In genomic region chr17:43576563-43577229, GRCh38 we compare ENCODE assay signal across 8 cellular contexts. TPM values are rescaled to one million over a fixed set of nuclear protein-coding genes. Genes with fewer than 3 reads are reported as not detected.
DNase-seq lines count a peak whose midpoint lies in the region; ATAC-seq and TF ChIP-seq lines count a peak whose summit lies in the region.

No MANE protein-coding gene starts in this region.

- H3K9ac ChIP-seq in parathyroid adenoma, result no peak overlapping the region

- H3K27ac ChIP-seq in SJSA1, result no peak overlapping the region
- no peak overlapping the region for H3K27ac ChIP-seq in parathyroid adenoma

- H3K9me3 ChIP-seq in SJSA1 (replicated peaks) (no peaks in the 10 kb centered on the region), parathyroid adenoma (ENCODE audit: control insufficient read depth, low read length) (no peaks in the 10 kb centered on the region)

- peak; percentile 87 for TF ChIP-seq CTCF in LNCAP (IDR thresholded peaks at IDR 0.05)
- peak; percentile 88 for TF ChIP-seq CTCF in parathyroid adenoma (IDR thresholded peaks at IDR 0.05)

- no peak overlapping the region for H2AFZ ChIP-seq in parathyroid adenoma

- DNase-seq in DMS79 treated with DMSO at 0.1 percent for 48 hours (lab: John Stamatoyannopoulos, UW) (peak; percentile 43), SJSA1 (ENCODE audit: low read depth in 1 of 2, low spot score in 2 of 2) (peak; percentile 75 to 84), globus pallidus (ENCODE audit: low spot score) (peak; percentile 65), ureter (ENCODE audit: low spot score) (peak; percentile 59)
- DNase-seq in activated effector memory CD4-positive, alpha-beta T cell treated with Interleukin-2 at 50 U/mL for 16 hours, result peak; percentile 44

- no peaks in the 10 kb centered on the region for H3K27me3 ChIP-seq in SJSA1 (replicated peaks)
- no peaks in the 10 kb centered on the region for H3K27me3 ChIP-seq in parathyroid adenoma (ENCODE audit: control insufficient read depth, insufficient read depth, low read length)

- H3K4me3 ChIP-seq in SJSA1, result no peak overlapping the region
- no peak overlapping the region for H3K4me3 ChIP-seq in parathyroid adenoma (ENCODE audit: low read depth, low read length)

- H3K4me2 ChIP-seq in parathyroid adenoma (ENCODE audit: low read length), result no peak overlapping the region

- no peaks in the 10 kb centered on the region for H3K36me3 ChIP-seq in SJSA1
- no peaks in the 10 kb centered on the region for H3K36me3 ChIP-seq in parathyroid adenoma (ENCODE audit: control insufficient read depth, insufficient read depth, low read length)

- H3K4me1 ChIP-seq in SJSA1 (replicated peaks) (peaks cover 35% of the 10 kb centered on the region), parathyroid adenoma (no peaks in the 10 kb centered on the region)

- no peak for ATAC-seq in GM21447 (IDR thresholded peaks at IDR 0.05; ENCODE audit: unreplicated experiment)

- no peaks in the 10 kb centered on the region for H3K79me2 ChIP-seq in parathyroid adenoma

RNA-seq across cellular contexts. Expression of gene ETV4, which starts 30.6 kb away (rescaled TPM):
- 7.2 and 16.8 TPM in 2 replicates for total RNA-seq in SJSA1 (2014; rRNA removed; shearing (Covaris generic))
- total RNA-seq in ureter, result 3.7 TPM
